8 cellular contexts compared by ENCODE assay signal in the genomic region with DNA sequence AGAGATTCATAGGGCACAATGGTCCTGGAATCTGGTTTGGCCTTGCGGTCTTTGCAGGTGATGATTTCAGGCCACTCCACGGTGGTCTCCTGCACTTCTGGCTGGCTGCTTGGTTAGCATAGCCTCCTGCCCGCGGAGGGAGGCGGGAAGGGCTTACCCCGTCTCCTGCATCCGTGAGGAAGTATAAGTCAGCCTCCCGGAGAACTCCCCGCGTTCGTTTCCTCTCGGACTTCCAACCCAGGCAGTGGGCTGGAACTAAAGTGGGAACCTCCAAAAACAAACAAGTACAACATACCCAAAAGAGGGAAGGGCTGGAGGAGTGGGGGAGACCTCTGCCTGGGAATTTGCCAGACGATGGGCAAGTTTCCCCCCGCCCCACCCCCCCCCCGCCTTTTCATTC. TPM values are rescaled to one million over a fixed set of nuclear protein-coding genes. Genes with fewer than 3 reads are reported as not detected.
DNase-seq lines count a peak whose midpoint lies in the region; ATAC-seq and TF ChIP-seq lines count a peak whose summit lies in the region.

No MANE protein-coding gene starts in this region.

- peaks cover 22% of the 10 kb centered on the region for H3K36me3 ChIP-seq in neuron (ENCODE audit: insufficient read depth, low read length)

- ATAC-seq in HG02973 (IDR thresholded peaks at IDR 0.05; ENCODE audit: unreplicated experiment) (no peak), omental fat pad (ENCODE audit: low FRiP score) (no peak)

- no peaks in the 10 kb centered on the region for H3K27me3 ChIP-seq in neuron (ENCODE audit: insufficient read depth, low read length)

- H3K4me1 ChIP-seq in neuron (ENCODE audit: insufficient read depth, low read length) = peaks cover 38% of the 10 kb centered on the region

- DNase-seq in AG08396 (ENCODE audit: low spot score) = peak; percentile 42
- peak; percentile 81 for DNase-seq in RKO (ENCODE audit: low spot score)
- peak; percentile 73 for DNase-seq in fibroblast of mammary gland (ENCODE audit: low read depth)
- no peak for DNase-seq in NCI-H446 (lab: John Stamatoyannopoulos, UW)
- no peak for DNase-seq in NCI-H2227 treated with DMSO at 0.1 percent for 48 hours (lab: John Stamatoyannopoulos, UW)
- no peak for DNase-seq in omental fat pad (ENCODE audit: low spot score)

- H3K4me3 ChIP-seq in fibroblast of mammary gland (ENCODE audit: control insufficient read depth, low read depth, low read length) = peak overlapping the region; percentile 62
- peak overlapping the region; percentile 85 for H3K4me3 ChIP-seq in neuron (ENCODE audit: low read length)

- no peaks in the 10 kb centered on the region for H3K9me3 ChIP-seq in neuron (ENCODE audit: low read length)

- TF ChIP-seq CTCF in fibroblast of mammary gland (conservative IDR thresholded peaks at IDR 0.05; ENCODE audit: control insufficient read depth, insufficient read depth, low read depth, low read length) = no peak
- no peak for TF ChIP-seq CTCF in omental fat pad (IDR thresholded peaks at IDR 0.05)

- peak overlapping the region; percentile 0 for H2AFZ ChIP-seq in neuron (ENCODE audit: low read depth, low read length)

RNA-seq across cellular contexts. Expression of a gene that starts 0.9 kb away (rescaled TPM):
- total RNA-seq in omental fat pad = 100 to 1,000 TPM; 125 to 195 (median 175) TPM

Comparison
In these comparisons a context has a peak if more than half of its experiments do, and no peak if none do; other contexts are left out.
1. DNase-seq: peak in AG08396 (single experiment), RKO (single experiment) and fibroblast of mammary gland (single experiment); none in NCI-H446 (0 of 2), NCI-H2227 treated with DMSO at 0.1 percent for 48 hours (single experiment) and omental fat pad (single experiment).